ENCODE assay signal across 17 cellular contexts in genomic region chr5:142474426-142474825, GRCh38.
DNase-seq lines count a peak whose midpoint lies in the region; FAIRE-seq and TF ChIP-seq lines count a peak whose summit lies in the region.
"Had no signal": no experiment of that assay in that cellular context is flagged by ENCODE, and none has a peak within 500 bp of the region (broad histone marks: within the 10 kb centered on the region; RNA-seq: fewer than 3 reads in every experiment).

No MANE protein-coding gene starts in this region.

- H3K79me2 ChIP-seq in keratinocyte (ENCODE audit: control insufficient read depth, insufficient read depth, low read length): no peaks in the 10 kb centered on the region

- no peak for DNase-seq in Calu3
- peak; percentile 36 for DNase-seq in HS-27A (ENCODE audit: low read depth)
- no peak for DNase-seq in activated T-helper 1 cell treated with anti-CD3 and anti-CD28 coated beads, Interleukin-12 subunit alpha, Interleukin-12 subunit beta, Interleukin-2, Interleukin-4 antibody, amounts not matched to agents 30 ng/mL and 10 ng/mL and 1 ng/mL, durations not matched to agents 14 hours and 24 hours and 36 hours (ENCODE audit: low spot score)
- DNase-seq in keratinocyte (ENCODE audit: low read depth, low spot score): peak; percentile 25
- DNase-seq in left ventricle myocardium inferior: no peak
- no peak for DNase-seq in NCI-H1930 (lab: John Stamatoyannopoulos, UW)
- DNase-seq in D341Med (ENCODE audit: low spot score): no peak
- DNase-seq in NCI-H345 treated with DMSO at 0.1 percent for 48 hours (lab: John Stamatoyannopoulos, UW; ENCODE audit: unreplicated experiment): no peak
- DNase-seq: activated CD4-positive, CD25-positive, alpha-beta regulatory T cell; DND-41; head of caudate nucleus; NCI-H1694 treated with DMSO at 0.1 percent for 48 hours; NCI-H526 treated with DMSO at 0.1 percent for 48 hours; posterior cingulate gyrus; spleen; stomach had no signal

- peak overlapping the region; percentile 43 for H3K4me2 ChIP-seq in keratinocyte (ENCODE audit: control insufficient read depth, extremely low read depth, insufficient read depth, low read depth, low read length)

- H3K9me3 ChIP-seq in keratinocyte (ENCODE audit: control insufficient read depth, low read depth, low read length) (peaks cover 3% of the 10 kb centered on the region), left ventricle myocardium inferior (replicated peaks) (peaks cover 8% of the 10 kb centered on the region)

- TF ChIP-seq CTCF in Calu3 (IDR thresholded peaks at IDR 0.05; ENCODE audit: unreplicated experiment) (no peak), keratinocyte (optimal IDR thresholded peaks at IDR 0.05 in 1 of 3, IDR thresholded peaks at IDR 0.05 in 1 of 3, conservative IDR thresholded peaks at IDR 0.05 in 1 of 3; ENCODE audit: extremely low read depth in 1 of 3, insufficient read depth in 2 of 3, low read length in 3 of 3) (no peak), left ventricle myocardium inferior (IDR thresholded peaks at IDR 0.05; ENCODE audit: borderline replicate concordance) (no peak)

- H3K27ac ChIP-seq in keratinocyte (ENCODE audit: control insufficient read depth, insufficient read depth, low read length) (no peak overlapping the region), left ventricle myocardium inferior (replicated peaks) (no peak overlapping the region)
- H3K27ac ChIP-seq: C4-2B, spleen, stomach had no signal

- H3K9ac ChIP-seq in keratinocyte (ENCODE audit: control insufficient read depth, extremely low read depth, insufficient read depth, low read length): no peak overlapping the region

- peaks cover 3% of the 10 kb centered on the region for H3K9me3 Mint-ChIP-seq in Calu3 (ENCODE audit: low read depth, unreplicated experiment)
- no peaks in the 10 kb centered on the region for H3K9me3 Mint-ChIP-seq in activated T-helper 1 cell treated with anti-CD3 and anti-CD28 coated beads, Interleukin-12 subunit alpha, Interleukin-12 subunit beta, Interleukin-2, Interleukin-4 antibody, amounts not matched to agents 30 ng/mL and 10 ng/mL and 1 ng/mL, durations not matched to agents 14 hours and 24 hours and 36 hours

- CTCF ChIA-PET in Calu3 (lab: Charles Lee): no interaction called here

- H3K36me3 Mint-ChIP-seq in Calu3 (ENCODE audit: insufficient read depth, unreplicated experiment): peaks cover 5% of the 10 kb centered on the region
- H3K36me3 Mint-ChIP-seq in activated T-helper 1 cell treated with anti-CD3 and anti-CD28 coated beads, Interleukin-12 subunit alpha, Interleukin-12 subunit beta, Interleukin-2, Interleukin-4 antibody, amounts not matched to agents 30 ng/mL and 10 ng/mL and 1 ng/mL, durations not matched to agents 14 hours and 24 hours and 36 hours (ENCODE audit: low read depth): no peaks in the 10 kb centered on the region

- H4K20me1 ChIP-seq in keratinocyte (ENCODE audit: control insufficient read depth, extremely low read depth, insufficient read depth, low read length): no peaks in the 10 kb centered on the region

- peaks cover 34% of the 10 kb centered on the region for H3K4me1 Mint-ChIP-seq in Calu3 (ENCODE audit: low read depth, unreplicated experiment)
- H3K4me1 Mint-ChIP-seq in activated T-helper 1 cell treated with anti-CD3 and anti-CD28 coated beads, Interleukin-12 subunit alpha, Interleukin-12 subunit beta, Interleukin-2, Interleukin-4 antibody, amounts not matched to agents 30 ng/mL and 10 ng/mL and 1 ng/mL, durations not matched to agents 14 hours and 24 hours and 36 hours (ENCODE audit: low read depth): peaks cover 15% of the 10 kb centered on the region

- no peaks in the 10 kb centered on the region for H3K9me1 ChIP-seq in keratinocyte (ENCODE audit: control insufficient read depth, extremely low read depth, insufficient read depth, low read length)

- H3K4me3 Mint-ChIP-seq in Calu3 (ENCODE audit: low read depth, unreplicated experiment): no peak overlapping the region
- no peak overlapping the region for H3K4me3 Mint-ChIP-seq in activated T-helper 1 cell treated with anti-CD3 and anti-CD28 coated beads, Interleukin-12 subunit alpha, Interleukin-12 subunit beta, Interleukin-2, Interleukin-4 antibody, amounts not matched to agents 30 ng/mL and 10 ng/mL and 1 ng/mL, durations not matched to agents 14 hours and 24 hours and 36 hours

- peak overlapping the region; percentile 8 for H3K27ac Mint-ChIP-seq in Calu3 (ENCODE audit: unreplicated experiment)
- peak overlapping the region; percentile 34 for H3K27ac Mint-ChIP-seq in activated T-helper 1 cell treated with anti-CD3 and anti-CD28 coated beads, Interleukin-12 subunit alpha, Interleukin-12 subunit beta, Interleukin-2, Interleukin-4 antibody, amounts not matched to agents 30 ng/mL and 10 ng/mL and 1 ng/mL, durations not matched to agents 14 hours and 24 hours and 36 hours

- dilution Hi-C loops in keratinocyte (cut with MboI; ENCODE audit: extremely low pct_ligation_motif_present, low sequenced_read_pairs): no loop called here

- H3K4me3 ChIP-seq in keratinocyte (ENCODE audit: control insufficient read depth in 2 of 3, extremely low read depth in 1 of 3, insufficient read depth in 2 of 3, low read depth in 1 of 3, low read length in 3 of 3) (no peak overlapping the region), left ventricle myocardium inferior (no peak overlapping the region)
- H3K4me3 ChIP-seq: spleen, stomach had no signal

- H3K36me3 ChIP-seq in keratinocyte (ENCODE audit: control insufficient read depth in 2 of 2, extremely low read depth in 1 of 2, insufficient read depth in 2 of 2, low read length in 2 of 2) (no peaks in the 10 kb centered on the region), left ventricle myocardium inferior (no peaks in the 10 kb centered on the region)
- H3K36me3 ChIP-seq: spleen, stomach had no signal

- intact Hi-C loops in Calu3 (cut with micrococcal nuclease; ENCODE audit: unreplicated experiment): no loop called here
- intact Hi-C loops in activated T-helper 1 cell treated with anti-CD3 and anti-CD28 coated beads, Interleukin-12 subunit alpha, Interleukin-12 subunit beta, Interleukin-2, Interleukin-4 antibody, amounts not matched to agents 30 ng/mL and 10 ng/mL and 1 ng/mL, durations not matched to agents 14 hours and 24 hours and 36 hours (cut with micrococcal nuclease): loop anchor here (5.0 kb wide), 1 partner anchor 42 kb away; no protein-coding TSS in a partner anchor
- intact Hi-C loops in left ventricle myocardium inferior (cut with micrococcal nuclease): no loop called here

- no peaks in the 10 kb centered on the region for H3K27me3 Mint-ChIP-seq in Calu3 (ENCODE audit: unreplicated experiment)
- no peaks in the 10 kb centered on the region for H3K27me3 Mint-ChIP-seq in activated T-helper 1 cell treated with anti-CD3 and anti-CD28 coated beads, Interleukin-12 subunit alpha, Interleukin-12 subunit beta, Interleukin-2, Interleukin-4 antibody, amounts not matched to agents 30 ng/mL and 10 ng/mL and 1 ng/mL, durations not matched to agents 14 hours and 24 hours and 36 hours (ENCODE audit: insufficient read depth)

- H3K27me3 ChIP-seq in keratinocyte (ENCODE audit: control insufficient read depth, extremely low read depth, insufficient read depth, low read length) (no peaks in the 10 kb centered on the region), left ventricle myocardium inferior (ENCODE audit: low read depth) (peaks cover 3% of the 10 kb centered on the region)
- H3K27me3 ChIP-seq: stomach had no signal

- no peak overlapping the region for H2AFZ ChIP-seq in keratinocyte (ENCODE audit: control insufficient read depth, low read length)

- FAIRE-seq in keratinocyte (lab: Jason Lieb, UNC): no peak

- no TSS peak for BruUV-seq in Calu3 (replicated peaks; lab: Mats Ljungman, UMichigan)

- H3K4me1 ChIP-seq in keratinocyte (ENCODE audit: control insufficient read depth, extremely low read depth, insufficient read depth, low read length) (peaks cover 36% of the 10 kb centered on the region), left ventricle myocardium inferior (no peaks in the 10 kb centered on the region)
- H3K4me1 ChIP-seq: spleen, stomach had no signal

Comparison
In these comparisons a context has a peak if more than half of its experiments do, and no peak if none do; other contexts are left out.
1. DNase-seq: peak in HS-27A (single experiment) and keratinocyte (single experiment); none in Calu3 (single experiment), activated T-helper 1 cell treated with anti-CD3 and anti-CD28 coated beads, Interleukin-12 subunit alpha, Interleukin-12 subunit beta, Interleukin-2, Interleukin-4 antibody, amounts not matched to agents 30 ng/mL and 10 ng/mL and 1 ng/mL, durations not matched to agents 14 hours and 24 hours and 36 hours (single experiment), left ventricle myocardium inferior (single experiment), NCI-H1930 (0 of 2), D341Med (single experiment) and NCI-H345 treated with DMSO at 0.1 percent for 48 hours (single experiment).